1 cellular context compared by ENCODE assay signal in the genomic region with DNA sequence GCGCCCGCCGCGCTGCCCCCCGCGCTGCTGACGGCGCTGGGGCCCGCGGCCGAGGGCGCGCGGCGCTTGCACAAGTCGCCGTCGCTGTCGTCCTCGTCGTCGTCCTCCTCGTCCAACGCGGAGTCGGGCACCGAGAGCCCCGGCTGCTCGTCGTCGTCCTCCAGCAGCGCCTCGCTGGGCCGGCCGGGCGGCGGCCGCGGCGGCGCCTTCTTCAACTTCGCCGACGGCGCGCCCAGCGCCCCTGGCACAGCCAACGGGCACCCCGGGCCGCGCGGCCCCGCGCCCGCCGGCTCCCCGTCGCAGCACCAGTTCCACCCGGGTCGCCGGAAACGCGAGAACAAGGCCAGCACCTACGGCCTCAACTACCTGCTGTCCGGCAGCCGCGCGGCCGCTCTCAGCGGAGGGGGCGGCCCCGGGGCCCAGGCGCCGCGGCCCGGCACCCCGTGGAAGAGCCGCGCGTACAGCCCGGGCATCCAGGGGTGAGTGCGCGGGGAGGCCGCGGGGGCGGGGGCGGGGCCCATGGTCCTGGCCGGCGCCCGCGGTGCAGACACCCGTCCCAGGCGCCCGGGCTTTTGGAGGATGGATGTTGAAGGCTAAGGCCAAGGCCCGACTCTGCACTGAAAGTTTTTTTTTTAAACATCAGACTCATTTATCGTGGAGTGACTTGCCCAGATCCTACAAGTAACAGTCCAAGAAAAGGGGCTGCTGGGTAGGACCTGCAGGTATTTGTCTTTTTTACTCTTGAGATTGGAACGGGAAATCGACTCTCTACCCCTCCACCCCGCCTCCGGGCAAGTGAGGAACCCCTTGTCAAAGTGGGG.
TF ChIP-seq lines count a peak whose summit lies in the region.

No MANE protein-coding gene starts in this region.

TF ChIP-seq in HepG2, 621 proteins besides CTCF, POLR2A, EP300 and RAD21 (continued from another document):
- TF ChIP-seq, protein P1, sequence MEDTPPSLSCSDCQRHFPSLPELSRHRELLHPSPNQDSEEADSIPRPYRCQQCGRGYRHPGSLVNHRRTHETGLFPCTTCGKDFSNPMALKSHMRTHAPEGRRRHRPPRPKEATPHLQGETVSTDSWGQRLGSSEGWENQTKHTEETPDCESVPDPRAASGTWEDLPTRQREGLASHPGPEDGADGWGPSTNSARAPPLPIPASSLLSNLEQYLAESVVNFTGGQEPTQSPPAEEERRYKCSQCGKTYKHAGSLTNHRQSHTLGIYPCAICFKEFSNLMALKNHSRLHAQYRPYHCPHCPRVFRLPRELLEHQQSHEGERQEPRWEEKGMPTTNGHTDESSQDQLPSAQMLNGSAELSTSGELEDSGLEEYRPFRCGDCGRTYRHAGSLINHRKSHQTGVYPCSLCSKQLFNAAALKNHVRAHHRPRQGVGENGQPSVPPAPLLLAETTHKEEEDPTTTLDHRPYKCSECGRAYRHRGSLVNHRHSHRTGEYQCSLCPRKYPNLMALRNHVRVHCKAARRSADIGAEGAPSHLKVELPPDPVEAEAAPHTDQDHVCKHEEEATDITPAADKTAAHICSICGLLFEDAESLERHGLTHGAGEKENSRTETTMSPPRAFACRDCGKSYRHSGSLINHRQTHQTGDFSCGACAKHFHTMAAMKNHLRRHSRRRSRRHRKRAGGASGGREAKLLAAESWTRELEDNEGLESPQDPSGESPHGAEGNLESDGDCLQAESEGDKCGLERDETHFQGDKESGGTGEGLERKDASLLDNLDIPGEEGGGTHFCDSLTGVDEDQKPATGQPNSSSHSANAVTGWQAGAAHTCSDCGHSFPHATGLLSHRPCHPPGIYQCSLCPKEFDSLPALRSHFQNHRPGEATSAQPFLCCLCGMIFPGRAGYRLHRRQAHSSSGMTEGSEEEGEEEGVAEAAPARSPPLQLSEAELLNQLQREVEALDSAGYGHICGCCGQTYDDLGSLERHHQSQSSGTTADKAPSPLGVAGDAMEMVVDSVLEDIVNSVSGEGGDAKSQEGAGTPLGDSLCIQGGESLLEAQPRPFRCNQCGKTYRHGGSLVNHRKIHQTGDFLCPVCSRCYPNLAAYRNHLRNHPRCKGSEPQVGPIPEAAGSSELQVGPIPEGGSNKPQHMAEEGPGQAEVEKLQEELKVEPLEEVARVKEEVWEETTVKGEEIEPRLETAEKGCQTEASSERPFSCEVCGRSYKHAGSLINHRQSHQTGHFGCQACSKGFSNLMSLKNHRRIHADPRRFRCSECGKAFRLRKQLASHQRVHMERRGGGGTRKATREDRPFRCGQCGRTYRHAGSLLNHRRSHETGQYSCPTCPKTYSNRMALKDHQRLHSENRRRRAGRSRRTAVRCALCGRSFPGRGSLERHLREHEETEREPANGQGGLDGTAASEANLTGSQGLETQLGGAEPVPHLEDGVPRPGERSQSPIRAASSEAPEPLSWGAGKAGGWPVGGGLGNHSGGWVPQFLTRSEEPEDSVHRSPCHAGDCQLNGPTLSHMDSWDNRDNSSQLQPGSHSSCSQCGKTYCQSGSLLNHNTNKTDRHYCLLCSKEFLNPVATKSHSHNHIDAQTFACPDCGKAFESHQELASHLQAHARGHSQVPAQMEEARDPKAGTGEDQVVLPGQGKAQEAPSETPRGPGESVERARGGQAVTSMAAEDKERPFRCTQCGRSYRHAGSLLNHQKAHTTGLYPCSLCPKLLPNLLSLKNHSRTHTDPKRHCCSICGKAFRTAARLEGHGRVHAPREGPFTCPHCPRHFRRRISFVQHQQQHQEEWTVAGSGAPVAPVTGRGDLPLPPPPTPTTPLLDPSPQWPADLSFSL (CRISPR knock-in tag; IDR thresholded peaks at IDR 0.05), result no peak
- TF ChIP-seq, protein P2, sequence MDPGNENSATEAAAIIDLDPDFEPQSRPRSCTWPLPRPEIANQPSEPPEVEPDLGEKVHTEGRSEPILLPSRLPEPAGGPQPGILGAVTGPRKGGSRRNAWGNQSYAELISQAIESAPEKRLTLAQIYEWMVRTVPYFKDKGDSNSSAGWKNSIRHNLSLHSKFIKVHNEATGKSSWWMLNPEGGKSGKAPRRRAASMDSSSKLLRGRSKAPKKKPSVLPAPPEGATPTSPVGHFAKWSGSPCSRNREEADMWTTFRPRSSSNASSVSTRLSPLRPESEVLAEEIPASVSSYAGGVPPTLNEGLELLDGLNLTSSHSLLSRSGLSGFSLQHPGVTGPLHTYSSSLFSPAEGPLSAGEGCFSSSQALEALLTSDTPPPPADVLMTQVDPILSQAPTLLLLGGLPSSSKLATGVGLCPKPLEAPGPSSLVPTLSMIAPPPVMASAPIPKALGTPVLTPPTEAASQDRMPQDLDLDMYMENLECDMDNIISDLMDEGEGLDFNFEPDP (CRISPR knock-in tag; conservative IDR thresholded peaks at IDR 0.05), result 0 out of 2 replicates have a peak, but pooled peaks have one; percentile 47
- TF ChIP-seq SYNCRIP (IDR thresholded peaks at IDR 0.05; ENCODE audit: insufficient read depth, low read depth, low read length) (no peak), ZNF562 (CRISPR knock-in tag; IDR thresholded peaks at IDR 0.05; ENCODE audit: borderline replicate concordance) (no peak), ZNF337 (CRISPR knock-in tag; IDR thresholded peaks at IDR 0.05; ENCODE audit: borderline replicate concordance, low read depth) (no peak), ZNF468 (CRISPR knock-in tag; IDR thresholded peaks at IDR 0.05) (no peak), NFAT5 (CRISPR knock-in tag; IDR thresholded peaks at IDR 0.05) (no peak)
- TF ChIP-seq, protein P3, sequence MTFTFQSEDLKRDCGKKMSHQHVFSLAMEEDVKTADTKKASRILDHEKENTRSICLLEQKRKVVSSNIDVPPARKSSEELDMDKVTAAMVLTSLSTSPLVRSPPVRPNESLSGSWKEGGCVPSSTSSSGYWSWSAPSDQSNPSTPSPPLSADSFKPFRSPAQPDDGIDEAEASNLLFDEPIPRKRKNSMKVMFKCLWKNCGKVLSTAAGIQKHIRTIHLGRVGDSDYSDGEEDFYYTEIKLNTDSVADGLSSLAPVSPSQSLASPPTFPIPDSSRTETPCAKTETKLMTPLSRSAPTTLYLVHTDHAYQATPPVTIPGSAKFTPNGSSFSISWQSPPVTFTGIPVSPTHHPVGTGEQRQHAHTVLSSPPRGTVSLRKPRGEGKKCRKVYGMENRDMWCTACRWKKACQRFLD (CRISPR knock-in tag; IDR thresholded peaks at IDR 0.05; ENCODE audit: borderline replicate concordance), result no peak
